In genomic region chr1:26553942-26554682, GRCh38 we compare ENCODE assay signal across 17 cellular contexts. TPM values are rescaled to one million over a fixed set of nuclear protein-coding genes. Genes with fewer than 3 reads are reported as not detected.
DNase-seq lines count a peak whose midpoint lies in the region.
"Had no signal": no experiment of that assay in that cellular context is flagged by ENCODE, and none has a peak within 500 bp of the region (broad histone marks: within the 10 kb centered on the region; RNA-seq: fewer than 3 reads in every experiment).

No MANE protein-coding gene starts in this region.

- H3K4me1 Mint-ChIP-seq in dendritic cell treated with granulocyte-macrophage colony-stimulating factor and Interleukin-4, amounts not matched to agents 40 ng/mL and 50 ng/mL, for 4 days (ENCODE audit: low read depth): peaks cover 78% of the 10 kb centered on the region
- peaks cover 38% of the 10 kb centered on the region for H3K4me1 Mint-ChIP-seq in stimulated activated naive CD8-positive, alpha-beta T cell treated with anti-CD3 and anti-CD28 coated beads, Interleukin-15, Interleukin-2, amounts not matched to agents 100 ng/mL and 50 ng/mL, for 24 hours (ENCODE audit: low read depth)

- H3K9me3 Mint-ChIP-seq in dendritic cell treated with granulocyte-macrophage colony-stimulating factor and Interleukin-4, amounts not matched to agents 40 ng/mL and 50 ng/mL, for 4 days: no peaks in the 10 kb centered on the region
- H3K9me3 Mint-ChIP-seq in stimulated activated naive CD8-positive, alpha-beta T cell treated with anti-CD3 and anti-CD28 coated beads, Interleukin-15, Interleukin-2, amounts not matched to agents 100 ng/mL and 50 ng/mL, for 24 hours: no peaks in the 10 kb centered on the region
- H3K9me3 Mint-ChIP-seq: CD4-positive, CD25-positive, alpha-beta regulatory T cell; T-helper 2 cell treated with Interferon-gamma antibody and Interleukin-4, amounts not matched to agents 5 μg/mL and 100 μg/mL, for 36 hours had no signal

- peak; percentile 73 for DNase-seq in SIG-M5 treated with dmso at 0.1 percent for 504 hours (lab: John Stamatoyannopoulos, UW; ENCODE audit: unreplicated experiment)
- no peak for DNase-seq in SIG-M5 (lab: John Stamatoyannopoulos, UW)
- DNase-seq in RPMI7951 (ENCODE audit: low read depth): peak; percentile 32
- no peak for DNase-seq in NCI-H2227 (lab: John Stamatoyannopoulos, UW; ENCODE audit: unreplicated experiment)
- DNase-seq in NK-92 treated with Interleukin-12 subunit alpha and Interleukin-12 subunit beta, amount 100 ng/mL, for 24 hours (lab: John Stamatoyannopoulos, UW): no peak
- no peak for DNase-seq in NCI-H2171 treated with DMSO at 0.1 percent for 48 hours (lab: John Stamatoyannopoulos, UW)
- DNase-seq: activated CD4-positive, CD25-positive, alpha-beta regulatory T cell treated with anti-CD3 and anti-CD28 coated beads, Interleukin-2, amount 50 U/mL, for 72 hours; DMS79; hippocampal formation; Karpas-422; NCI-H446; SJCRH30; tibial artery had no signal

- H3K4me3 Mint-ChIP-seq in dendritic cell treated with granulocyte-macrophage colony-stimulating factor and Interleukin-4, amounts not matched to agents 40 ng/mL and 50 ng/mL, for 4 days: no peak overlapping the region
- no peak overlapping the region for H3K4me3 Mint-ChIP-seq in stimulated activated naive CD8-positive, alpha-beta T cell treated with anti-CD3 and anti-CD28 coated beads, Interleukin-15, Interleukin-2, amounts not matched to agents 100 ng/mL and 50 ng/mL, for 24 hours
- H3K4me3 Mint-ChIP-seq: CD4-positive, CD25-positive, alpha-beta regulatory T cell; T-helper 2 cell treated with Interferon-gamma antibody and Interleukin-4, amounts not matched to agents 5 μg/mL and 100 μg/mL, for 36 hours had no signal

- intact Hi-C loops in dendritic cell treated with granulocyte-macrophage colony-stimulating factor and Interleukin-4, amounts not matched to agents 40 ng/mL and 50 ng/mL, for 4 days (cut with micrococcal nuclease): no loop called here

- H3K36me3 Mint-ChIP-seq in dendritic cell treated with granulocyte-macrophage colony-stimulating factor and Interleukin-4, amounts not matched to agents 40 ng/mL and 50 ng/mL, for 4 days (ENCODE audit: low read depth): peaks cover 95% of the 10 kb centered on the region
- peaks cover 63% of the 10 kb centered on the region for H3K36me3 Mint-ChIP-seq in stimulated activated naive CD8-positive, alpha-beta T cell treated with anti-CD3 and anti-CD28 coated beads, Interleukin-15, Interleukin-2, amounts not matched to agents 100 ng/mL and 50 ng/mL, for 24 hours (ENCODE audit: low read depth)

- peak overlapping the region; percentile 55 for H3K27ac Mint-ChIP-seq in dendritic cell treated with granulocyte-macrophage colony-stimulating factor and Interleukin-4, amounts not matched to agents 40 ng/mL and 50 ng/mL, for 4 days
- peak overlapping the region; percentile 21 for H3K27ac Mint-ChIP-seq in stimulated activated naive CD8-positive, alpha-beta T cell treated with anti-CD3 and anti-CD28 coated beads, Interleukin-15, Interleukin-2, amounts not matched to agents 100 ng/mL and 50 ng/mL, for 24 hours
- H3K27ac Mint-ChIP-seq: T-helper 2 cell treated with Interferon-gamma antibody and Interleukin-4, amounts not matched to agents 5 μg/mL and 100 μg/mL, for 36 hours had no signal

- no peaks in the 10 kb centered on the region for H3K27me3 Mint-ChIP-seq in dendritic cell treated with granulocyte-macrophage colony-stimulating factor and Interleukin-4, amounts not matched to agents 40 ng/mL and 50 ng/mL, for 4 days
- no peaks in the 10 kb centered on the region for H3K27me3 Mint-ChIP-seq in stimulated activated naive CD8-positive, alpha-beta T cell treated with anti-CD3 and anti-CD28 coated beads, Interleukin-15, Interleukin-2, amounts not matched to agents 100 ng/mL and 50 ng/mL, for 24 hours
- H3K27me3 Mint-ChIP-seq: CD4-positive, CD25-positive, alpha-beta regulatory T cell had no signal

RNA-seq across cellular contexts. Expression of gene RPS6KA1, which starts 24.6 kb away (rescaled TPM):
- 33.6 and 51.8 TPM in 2 replicates for total RNA-seq in RPMI7951 (2014; rRNA removed; shearing (Covaris generic))

Comparison
In these comparisons a context has a peak if more than half of its experiments do, and no peak if none do; other contexts are left out.
1. DNase-seq: peak in SIG-M5 treated with dmso at 0.1 percent for 504 hours (single experiment) and RPMI7951 (single experiment); none in SIG-M5 (single experiment), NCI-H2227 (single experiment), NK-92 treated with Interleukin-12 subunit alpha and Interleukin-12 subunit beta, amount 100 ng/mL, for 24 hours (single experiment) and NCI-H2171 treated with DMSO at 0.1 percent for 48 hours (single experiment).